Comparison of ENCODE assay signal across 17 cellular contexts in genomic region chr16:84888450-84888849, GRCh38.
DNase-seq lines count a peak whose midpoint lies in the region; ATAC-seq and TF ChIP-seq lines count a peak whose summit lies in the region.
"Had no signal": no experiment of that assay in that cellular context is flagged by ENCODE, and none has a peak within 500 bp of the region (broad histone marks: within the 10 kb centered on the region; RNA-seq: fewer than 3 reads in every experiment).

No MANE protein-coding gene starts in this region.

- TF ChIP-seq EP300 in suprapubic skin (IDR thresholded peaks at IDR 0.05): no peak
- no peak for TF ChIP-seq EP300 in stomach (IDR thresholded peaks at IDR 0.05)

- intact Hi-C loops in stomach (cut with DNase I; ENCODE audit: low total_unique reads): no loop called here

- TF ChIP-seq CTCF in HEK293 (tag by site-specific recombination; IDR thresholded peaks at IDR 0.05) (no peak), foreskin keratinocyte (conservative IDR thresholded peaks at IDR 0.05) (no peak), suprapubic skin (IDR thresholded peaks at IDR 0.05) (no peak), stomach (IDR thresholded peaks at IDR 0.05) (no peak)

- H3K27ac ChIP-seq in BLaER1 treated with 17β-estradiol and CSF1 and Interleukin-3, amounts not matched to agents 10 nM and 100 nM: no peak overlapping the region
- no peak overlapping the region for H3K27ac ChIP-seq in HEK293 (ENCODE audit: extremely low read depth, low read depth, low read length)
- no peak overlapping the region for H3K27ac ChIP-seq in foreskin keratinocyte
- H3K27ac ChIP-seq in suprapubic skin: no peak overlapping the region
- peak overlapping the region in 1 of 5 donors; percentile 21 for H3K27ac ChIP-seq in stomach

- no peak overlapping the region for H3K9ac ChIP-seq in BLaER1 treated with 17β-estradiol and CSF1 and Interleukin-3, amounts not matched to agents 10 nM and 100 nM

- TF ChIP-seq POLR2A in suprapubic skin (IDR thresholded peaks at IDR 0.05): no peak
- TF ChIP-seq POLR2A in stomach (IDR thresholded peaks at IDR 0.05): no peak

- H3K4me1 ChIP-seq in BLaER1 treated with 17β-estradiol and CSF1 and Interleukin-3, amounts not matched to agents 10 nM and 100 nM: peaks cover 33 to 79% (median 75%) of the 10 kb centered on the region in 10 experiments
- no peaks in the 10 kb centered on the region for H3K4me1 ChIP-seq in HEK293 (ENCODE audit: control insufficient read depth, insufficient read depth, low read length)
- peaks cover 15% of the 10 kb centered on the region for H3K4me1 ChIP-seq in foreskin keratinocyte
- peaks cover 27% of the 10 kb centered on the region for H3K4me1 ChIP-seq in suprapubic skin
- H3K4me1 ChIP-seq in stomach: peaks cover 8 to 33% (median 16%) of the 10 kb centered on the region in 4 donors

- ATAC-seq in foreskin keratinocyte: peak; percentile 31
- ATAC-seq in HG03521 (IDR thresholded peaks at IDR 0.05; ENCODE audit: unreplicated experiment): no peak
- ATAC-seq: HepG2 had no signal

- peaks cover 0 to 6% (median 0%) of the 10 kb centered on the region in 11 experiments; a peak in 1 of 22 replicates for H3K27me3 ChIP-seq in BLaER1 treated with 17β-estradiol and CSF1 and Interleukin-3, amounts not matched to agents 10 nM and 100 nM
- no peaks in the 10 kb centered on the region for H3K27me3 ChIP-seq in foreskin keratinocyte
- H3K27me3 ChIP-seq in suprapubic skin: no peaks in the 10 kb centered on the region
- H3K27me3 ChIP-seq in stomach: no peaks in the 10 kb centered on the region
- H3K27me3 ChIP-seq: BE2C had no signal

- H3K36me3 ChIP-seq in BLaER1 treated with 17β-estradiol and CSF1 and Interleukin-3, amounts not matched to agents 10 nM and 100 nM: peaks cover 0 to 49% (median 5%) of the 10 kb centered on the region in 11 experiments; a peak in 10 of 22 replicates
- H3K36me3 ChIP-seq in HEK293 (ENCODE audit: control insufficient read depth in 2 of 2, insufficient read depth in 1 of 2, low read length in 2 of 2): no peaks in the 10 kb centered on the region
- peaks cover 23% of the 10 kb centered on the region for H3K36me3 ChIP-seq in suprapubic skin
- peaks cover 35 to 95% (median 82%) of the 10 kb centered on the region in 4 donors for H3K36me3 ChIP-seq in stomach
- H3K36me3 ChIP-seq: BE2C had no signal

- 87% methylated on average over 7 of the region's 7 CpGs for WGBS in suprapubic skin
- 90 to 96% (median 91%) methylated on average over 7 of the region's 7 CpGs for WGBS in stomach, 5 donors

- H3K4me2 ChIP-seq in BLaER1 treated with 17β-estradiol and CSF1 and Interleukin-3, amounts not matched to agents 10 nM and 100 nM: peak overlapping the region in 9 of 11 experiments; percentile 0 to 86 (median 63); a peak in 16 of 22 replicates

- peaks cover 0 to 4% (median 2%) of the 10 kb centered on the region in 11 experiments; a peak in 9 of 22 replicates for H3K9me3 ChIP-seq in BLaER1 treated with 17β-estradiol and CSF1 and Interleukin-3, amounts not matched to agents 10 nM and 100 nM (replicated peaks in 1 of 11)
- no peaks in the 10 kb centered on the region for H3K9me3 ChIP-seq in HEK293 (ENCODE audit: control insufficient read depth, insufficient read depth, low read depth, low read length)
- no peaks in the 10 kb centered on the region for H3K9me3 ChIP-seq in suprapubic skin
- no peaks in the 10 kb centered on the region for H3K9me3 ChIP-seq in stomach
- H3K9me3 ChIP-seq: BE2C had no signal

- POLR2A ChIA-PET in HEK293 (lab: Yijun Ruan, JAX): no interaction called here

- in situ Hi-C loops in ACHN (cut with HindIII; ENCODE audit: low pct_ligation_motif_present, low pct_unique_long_range_greater_than_20kb, low sequenced_read_pairs): no loop called here

- no peak overlapping the region for H3K4me3 ChIP-seq in BLaER1 treated with 17β-estradiol and CSF1 and Interleukin-3, amounts not matched to agents 10 nM and 100 nM
- H3K4me3 ChIP-seq in HEK293 (ENCODE audit: low read depth, low read length): no peak overlapping the region
- no peak overlapping the region for H3K4me3 ChIP-seq in suprapubic skin
- no peak overlapping the region for H3K4me3 ChIP-seq in stomach

- DNase-seq in RPMI7951 (ENCODE audit: low read depth) (peak; percentile 58), foreskin keratinocyte (peak in 1 of 2 donors; percentile 32), suprapubic skin (ENCODE audit: low spot score in 2 of 2) (no peak), ACHN (no peak), stomach (no peak)
- DNase-seq: BE2C; CD8-positive, alpha-beta memory T cell; DND-41; HCEC 1CT; NCI-H187 treated with DMSO at 0.1 percent for 48 hours; NCI-H2171 treated with DMSO at 0.1 percent for 48 hours; NCI-H510A; RPMI8226 had no signal

- H4K20me1 ChIP-seq in BLaER1 treated with 17β-estradiol and CSF1 and Interleukin-3, amounts not matched to agents 10 nM and 100 nM: no peaks in the 10 kb centered on the region

- CTCF ChIA-PET in HEK293 (lab: Yijun Ruan, JAX): interaction anchor here (0.6 kb wide), 1 partner anchor 126 kb away, joined by 3 read pairs; no protein-coding TSS in a partner anchor

TF ChIP-seq in HEK293, 187 proteins besides CTCF, POLR2A, EP300 and RAD21:
- peak; percentile 94 for TF ChIP-seq ZNF623 (tag by site-specific recombination; IDR thresholded peaks at IDR 0.05)
- TF ChIP-seq ZNF354C (tag by site-specific recombination; IDR thresholded peaks at IDR 0.05; ENCODE audit: borderline replicate concordance, low read depth): no peak
